In the genomic region with DNA sequence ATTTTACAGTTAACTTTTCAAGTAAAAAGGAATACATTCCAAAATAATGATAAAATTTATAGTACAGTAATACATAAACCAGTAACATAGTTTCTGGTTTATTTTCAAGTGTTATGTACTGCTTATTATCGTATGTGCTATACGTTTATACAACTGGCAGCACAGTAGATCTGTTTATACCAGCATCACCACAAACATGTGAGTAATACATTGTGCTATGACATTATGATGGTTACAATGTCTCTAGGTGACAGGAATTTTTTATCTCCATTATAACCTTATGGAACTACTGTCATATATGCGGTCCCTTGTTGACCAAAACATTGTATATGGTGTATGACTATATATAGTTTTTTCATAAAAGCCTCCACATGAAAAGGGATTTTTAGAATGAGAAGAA, we compare ENCODE assay signal across 6 cellular contexts.
"Had no signal": no experiment of that assay in that cellular context is flagged by ENCODE, and none has a peak within 500 bp of the region (broad histone marks: within the 10 kb centered on the region; RNA-seq: fewer than 3 reads in every experiment).

No MANE protein-coding gene starts in this region.

- DNase-seq: IMR-90, KBM-7, KG1 had no signal

- H3K4me3 ChIP-seq: K562 had no signal

- H3K27ac ChIP-seq: HL-60 had no signal

- ATAC-seq: HepG2, K562 had no signal
